Comparison of ENCODE assay signal across 8 cellular contexts in genomic region chr1:171486048-171486519, GRCh38. TPM values are rescaled to one million over a fixed set of nuclear protein-coding genes. Genes with fewer than 3 reads are reported as not detected.
DNase-seq lines count a peak whose midpoint lies in the region; ATAC-seq and TF ChIP-seq lines count a peak whose summit lies in the region.

No MANE protein-coding gene starts in this region.

- peaks cover 0 to 12% (median 6%) of the 10 kb centered on the region in 5 donors for H3K36me3 Mint-ChIP-seq in naive thymus-derived CD4-positive, alpha-beta T cell

- peaks cover 0 to 5% (median 0%) of the 10 kb centered on the region in 11 donors for H3K9me3 Mint-ChIP-seq in naive thymus-derived CD4-positive, alpha-beta T cell

- DNase-seq in BE2C (no peak), NOMO-1 (lab: John Stamatoyannopoulos, UW; ENCODE audit: unreplicated experiment in 2 of 2) (peak; percentile 49 to 53), activated T-cell treated with anti-CD3 and anti-CD28 coated beads for 24 hours (ENCODE audit: low read depth) (peak; percentile 57), stromal cell of bone marrow (ENCODE audit: low read depth) (peak; percentile 41)
- peak in 7 of 9 donors; percentile 70 to 93 (median 79) for DNase-seq in naive thymus-derived CD4-positive, alpha-beta T cell

- intact Hi-C loops in naive thymus-derived CD4-positive, alpha-beta T cell (cut with micrococcal nuclease) = loop anchor here (1.0 to 10.0 kb wide), 15 partner anchors 9 to 1999 kb away; partner anchors contain the start of genes PIGC (in 2 of the 2), SLC19A2 (in 2 of the 2), DNM3 (in 1 of the 2) and FMO1 (in 1 of the 2)

- no peaks in the 10 kb centered on the region for H3K9me3 ChIP-seq in BE2C
- no peaks in the 10 kb centered on the region for H3K9me3 ChIP-seq in naive thymus-derived CD4-positive, alpha-beta T cell (ENCODE audit: control insufficient read depth in 2 of 3, low read length in 3 of 3)

- H3K4me3 Mint-ChIP-seq in naive thymus-derived CD4-positive, alpha-beta T cell = peak overlapping the region; percentile 83 to 99 (median 96)

- no peaks in the 10 kb centered on the region for H3K27me3 ChIP-seq in BE2C
- H3K27me3 ChIP-seq in naive thymus-derived CD4-positive, alpha-beta T cell (ENCODE audit: control insufficient read depth in 2 of 2, insufficient read depth in 2 of 2, low read length in 2 of 2) = no peaks in the 10 kb centered on the region

- peak; percentile 40 for ATAC-seq in GM18870 (IDR thresholded peaks at IDR 0.05; ENCODE audit: unreplicated experiment)
- ATAC-seq in HG03159 (IDR thresholded peaks at IDR 0.05; ENCODE audit: unreplicated experiment) = peak; percentile 30
- peak; percentile 69 for ATAC-seq in esophagus mucosa
- peak; percentile 79 for ATAC-seq in naive thymus-derived CD4-positive, alpha-beta T cell

- peak overlapping the region; percentile 92 to 100 (median 97) for H3K27ac Mint-ChIP-seq in naive thymus-derived CD4-positive, alpha-beta T cell

- TF ChIP-seq CTCF in BE2C (IDR thresholded peaks at IDR 0.05; ENCODE audit: low read depth, low read length) = no peak

- POLR2A ChIA-PET in naive thymus-derived CD4-positive, alpha-beta T cell (lab: Charles Lee) = interaction anchor here (0.6 to 2.9 kb wide), 15 partner anchors 11 to 1992 kb away, joined by 3 to 19 read pairs (median 4); partner anchors contain the start of genes DNM3, FMO4, SCYL3 and VAMP4

- peak overlapping the region; percentile 99 for H3K27ac ChIP-seq in naive thymus-derived CD4-positive, alpha-beta T cell (ENCODE audit: low read depth, low read length)

- peaks cover 42 to 59% (median 54%) of the 10 kb centered on the region in 7 donors for H3K4me1 Mint-ChIP-seq in naive thymus-derived CD4-positive, alpha-beta T cell

- peaks cover 11% of the 10 kb centered on the region for H3K36me3 ChIP-seq in BE2C
- peaks cover 0 to 8% (median 5%) of the 10 kb centered on the region in 3 experiments for H3K36me3 ChIP-seq in naive thymus-derived CD4-positive, alpha-beta T cell (ENCODE audit: control insufficient read depth in 2 of 3, insufficient read depth in 3 of 3, low read length in 3 of 3)

- H3K4me1 ChIP-seq in BE2C = no peaks in the 10 kb centered on the region
- peaks cover 39 to 47% of the 10 kb centered on the region in 2 donors for H3K4me1 ChIP-seq in naive thymus-derived CD4-positive, alpha-beta T cell (ENCODE audit: control insufficient read depth in 2 of 2, insufficient read depth in 2 of 2, low read length in 2 of 2)

- H3K4me3 ChIP-seq in BE2C (ENCODE audit: low read depth, low read length) = peak overlapping the region; percentile 98
- H3K4me3 ChIP-seq in naive thymus-derived CD4-positive, alpha-beta T cell (ENCODE audit: low read length) = peak overlapping the region; percentile 93

- no peaks in the 10 kb centered on the region for H3K27me3 Mint-ChIP-seq in naive thymus-derived CD4-positive, alpha-beta T cell

- CTCF ChIA-PET in naive thymus-derived CD4-positive, alpha-beta T cell (lab: Charles Lee) = interaction anchor here (1.1 to 1.6 kb wide), 4 partner anchors 10 to 1593 kb away, joined by 3 to 10 read pairs (median 4); partner anchors contain the start of gene SCYL3

RNA-seq across cellular contexts. Expression of gene PRRC2C, which starts 0.8 kb away (rescaled TPM):
- polyA plus RNA-seq in BE2C (2012; ENCODE audit: insufficient read depth, insufficient read length, low read depth) = 96.9 TPM
- total RNA-seq in esophagus mucosa = 120 TPM
- total RNA-seq in naive thymus-derived CD4-positive, alpha-beta T cell = 100 to 1,000 TPM; 256 to 341 (median 293) TPM
- 100 to 1,000 TPM in 1 of 2 donors, 10 to 100 TPM in 1; 45.2 to 107 TPM for polyA plus RNA-seq in naive thymus-derived CD4-positive, alpha-beta T cell
